ENCODE assay signal across 1 cellular context in the genomic region with DNA sequence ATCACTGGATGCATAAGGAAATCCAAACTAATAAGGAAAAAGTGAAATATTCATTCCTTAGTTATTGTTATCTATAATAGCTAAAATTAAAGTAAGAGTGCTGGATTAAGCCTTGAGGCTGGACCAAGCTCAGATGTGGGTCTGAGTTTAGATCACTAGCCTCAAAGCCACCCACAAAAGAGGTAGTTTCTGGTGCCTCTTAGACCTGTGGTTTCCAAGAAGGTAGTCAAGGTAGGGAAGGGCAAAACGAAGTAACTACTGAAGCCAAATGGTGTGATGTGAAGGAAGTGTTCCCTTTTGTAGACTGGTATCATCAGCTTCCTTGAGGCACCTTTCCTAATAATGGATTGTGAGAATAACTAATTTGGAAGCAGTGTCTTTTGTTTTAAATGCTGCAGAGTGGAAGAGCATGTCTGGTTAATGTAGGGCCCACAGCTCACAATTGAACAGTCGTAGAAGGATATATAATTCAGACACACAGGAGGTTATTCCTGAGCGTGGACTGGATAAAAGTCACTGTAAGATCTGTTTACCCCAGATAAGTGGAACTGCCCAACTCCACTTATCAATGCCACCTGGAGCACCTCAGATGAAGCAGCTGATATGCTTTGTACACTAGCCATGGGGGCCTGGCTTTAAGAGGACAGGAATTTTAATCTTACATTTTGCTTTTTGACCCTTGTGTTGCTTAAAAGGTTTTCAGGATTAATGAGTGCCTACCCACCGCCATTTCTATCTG.
A peak's percentile ranks its signal among the peaks of the same experiment; 100 is the strongest.
TF ChIP-seq lines count a peak whose summit lies in the region.

No MANE protein-coding gene starts in this region.

TF ChIP-seq in K562, 482 proteins besides CTCF, POLR2A, EP300 and RAD21 (continued from another document and continues in another):
- TF ChIP-seq, protein P1, sequence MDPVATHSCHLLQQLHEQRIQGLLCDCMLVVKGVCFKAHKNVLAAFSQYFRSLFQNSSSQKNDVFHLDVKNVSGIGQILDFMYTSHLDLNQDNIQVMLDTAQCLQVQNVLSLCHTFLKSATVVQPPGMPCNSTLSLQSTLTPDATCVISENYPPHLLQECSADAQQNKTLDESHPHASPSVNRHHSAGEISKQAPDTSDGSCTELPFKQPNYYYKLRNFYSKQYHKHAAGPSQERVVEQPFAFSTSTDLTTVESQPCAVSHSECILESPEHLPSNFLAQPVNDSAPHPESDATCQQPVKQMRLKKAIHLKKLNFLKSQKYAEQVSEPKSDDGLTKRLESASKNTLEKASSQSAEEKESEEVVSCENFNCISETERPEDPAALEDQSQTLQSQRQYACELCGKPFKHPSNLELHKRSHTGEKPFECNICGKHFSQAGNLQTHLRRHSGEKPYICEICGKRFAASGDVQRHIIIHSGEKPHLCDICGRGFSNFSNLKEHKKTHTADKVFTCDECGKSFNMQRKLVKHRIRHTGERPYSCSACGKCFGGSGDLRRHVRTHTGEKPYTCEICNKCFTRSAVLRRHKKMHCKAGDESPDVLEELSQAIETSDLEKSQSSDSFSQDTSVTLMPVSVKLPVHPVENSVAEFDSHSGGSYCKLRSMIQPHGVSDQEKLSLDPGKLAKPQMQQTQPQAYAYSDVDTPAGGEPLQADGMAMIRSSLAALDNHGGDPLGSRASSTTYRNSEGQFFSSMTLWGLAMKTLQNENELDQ (CRISPR knock-in tag; IDR thresholded peaks at IDR 0.05; ENCODE audit: borderline replicate concordance): no peak
- TF ChIP-seq SOX6 (IDR thresholded peaks at IDR 0.05) (peak; percentile 70), IRF2 (CRISPR knock-in tag; IDR thresholded peaks at IDR 0.05) (no peak), POLR2AphosphoS5 (IDR thresholded peaks at IDR 0.05; ENCODE audit: control insufficient read depth, insufficient read depth, low read depth, low read length) (peak; percentile 46; the same call in 1 of the 2 replicates), HMG20B (CRISPR knock-in tag; IDR thresholded peaks at IDR 0.05) (no peak), ETV1 (tag; conservative IDR thresholded peaks at IDR 0.05; ENCODE audit: low read depth) (no peak), ILK (tag; IDR thresholded peaks at IDR 0.05; ENCODE audit: borderline replicate concordance, low read depth) (no peak), SRSF1 (IDR thresholded peaks at IDR 0.05; ENCODE audit: low read depth, low read length) (no peak), MYNN (IDR thresholded peaks at IDR 0.05) (peak; percentile 28; the same call in 1 of the 2 replicates), MYNN (CRISPR knock-in tag; IDR thresholded peaks at IDR 0.05) (no peak), ZNF586 (CRISPR knock-in tag; conservative IDR thresholded peaks at IDR 0.05) (no peak), CXXC5 (CRISPR knock-in tag; IDR thresholded peaks at IDR 0.05) (0 out of 2 replicates have a peak, but pooled peaks have one; percentile 12), PHF8 (IDR thresholded peaks at IDR 0.05; ENCODE audit: borderline replicate concordance, low read length) (no peak), MLLT1 (IDR thresholded peaks at IDR 0.05) (no peak), ARID3B (CRISPR knock-in tag; IDR thresholded peaks at IDR 0.05; ENCODE audit: borderline replicate concordance) (no peak), TEAD4 (IDR thresholded peaks at IDR 0.05; ENCODE audit: low read length) (peak; percentile 87), TEAD4 (CRISPR knock-in tag; IDR thresholded peaks at IDR 0.05; ENCODE audit: borderline replicate concordance) (no peak), CREB1 (IDR thresholded peaks at IDR 0.05) (no peak), CREB1 (CRISPR knock-in tag; IDR thresholded peaks at IDR 0.05) (no peak), TOE1 (IDR thresholded peaks at IDR 0.05; ENCODE audit: borderline replicate concordance) (no peak), TOE1 (CRISPR knock-in tag; IDR thresholded peaks at IDR 0.05; ENCODE audit: borderline replicate concordance, low read depth) (no peak), ZNF124 (CRISPR knock-in tag; IDR thresholded peaks at IDR 0.05) (no peak), CBX8 (IDR thresholded peaks at IDR 0.05; ENCODE audit: borderline replicate concordance, extremely low read depth, low read depth, low read length, poor library complexity, severe bottlenecking) (no peak), ZNF699 (CRISPR knock-in tag; IDR thresholded peaks at IDR 0.05; ENCODE audit: insufficient replicate concordance) (no peak), TFAP4 (CRISPR knock-in tag; IDR thresholded peaks at IDR 0.05; ENCODE audit: borderline replicate concordance) (no peak), TEAD2 (tag; IDR thresholded peaks at IDR 0.05) (no peak), CHD4 (IDR thresholded peaks at IDR 0.05; ENCODE audit: insufficient read depth, insufficient replicate concordance, low read depth, low read length, poor library complexity, severe bottlenecking) (no peak), MED1 (CRISPR knock-in tag; IDR thresholded peaks at IDR 0.05; ENCODE audit: borderline replicate concordance) (no peak), SRF (CRISPR knock-in tag; IDR thresholded peaks at IDR 0.05) (no peak), TCF3 (CRISPR knock-in tag; IDR thresholded peaks at IDR 0.05) (peak; percentile 83), MTF1 (CRISPR knock-in tag; IDR thresholded peaks at IDR 0.05; ENCODE audit: borderline replicate concordance) (no peak), SP1 (CRISPR knock-in tag; IDR thresholded peaks at IDR 0.05) (no peak), SMAD2 (IDR thresholded peaks at IDR 0.05; ENCODE audit: low read depth, low read length) (no peak), FOXJ2 (tag; IDR thresholded peaks at IDR 0.05) (no peak), CAMTA2 (CRISPR knock-in tag; conservative IDR thresholded peaks at IDR 0.05) (no peak), TAF7 (tag; IDR thresholded peaks at IDR 0.05) (no peak), AFF4 (CRISPR knock-in tag; IDR thresholded peaks at IDR 0.05) (no peak), PML (IDR thresholded peaks at IDR 0.05; ENCODE audit: low read length) (peak; percentile 73; the same call in 1 of the 2 replicates), ZFP1 (CRISPR knock-in tag; IDR thresholded peaks at IDR 0.05) (no peak), ZNF507 (tag; conservative IDR thresholded peaks at IDR 0.05) (no peak), EP400 (IDR thresholded peaks at IDR 0.05) (no peak), MLX (CRISPR knock-in tag; conservative IDR thresholded peaks at IDR 0.05) (no peak), SMARCA4 (IDR thresholded peaks at IDR 0.05) (peak; percentile 79; the same call in 1 of the 2 replicates), CCNT2 (IDR thresholded peaks at IDR 0.05; ENCODE audit: borderline replicate concordance, extremely low read depth, insufficient read length, low read depth, low read length) (peak; percentile 78), KLF16 (IDR thresholded peaks at IDR 0.05) (peak; percentile 81), SMAD1 (IDR thresholded peaks at IDR 0.05; ENCODE audit: low read depth, low read length, partially characterized antibody) (no peak), PCBP1 (IDR thresholded peaks at IDR 0.05; ENCODE audit: low read depth, low read length, poor library complexity, severe bottlenecking) (no peak), ZZZ3 (IDR thresholded peaks at IDR 0.05) (no peak), ZNF3 (CRISPR knock-in tag; IDR thresholded peaks at IDR 0.05) (no peak), MCM3 (IDR thresholded peaks at IDR 0.05) (no peak), TRIM24 (IDR thresholded peaks at IDR 0.05) (peak in 1 of 2 experiments; percentile 52; a peak in 1 of 4 replicates), TAF15 (IDR thresholded peaks at IDR 0.05; ENCODE audit: low read depth, low read length) (no peak), NELFE (IDR thresholded peaks at IDR 0.05; ENCODE audit: insufficient read depth, insufficient read length) (no peak), ZBTB12 (CRISPR knock-in tag; IDR thresholded peaks at IDR 0.05) (no peak), ESRRB (CRISPR knock-in tag; IDR thresholded peaks at IDR 0.05; ENCODE audit: borderline replicate concordance) (no peak), NCOR1 (IDR thresholded peaks at IDR 0.05) (peak; percentile 74)
- TF ChIP-seq, protein P2, sequence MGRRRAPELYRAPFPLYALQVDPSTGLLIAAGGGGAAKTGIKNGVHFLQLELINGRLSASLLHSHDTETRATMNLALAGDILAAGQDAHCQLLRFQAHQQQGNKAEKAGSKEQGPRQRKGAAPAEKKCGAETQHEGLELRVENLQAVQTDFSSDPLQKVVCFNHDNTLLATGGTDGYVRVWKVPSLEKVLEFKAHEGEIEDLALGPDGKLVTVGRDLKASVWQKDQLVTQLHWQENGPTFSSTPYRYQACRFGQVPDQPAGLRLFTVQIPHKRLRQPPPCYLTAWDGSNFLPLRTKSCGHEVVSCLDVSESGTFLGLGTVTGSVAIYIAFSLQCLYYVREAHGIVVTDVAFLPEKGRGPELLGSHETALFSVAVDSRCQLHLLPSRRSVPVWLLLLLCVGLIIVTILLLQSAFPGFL (CRISPR knock-in tag; IDR thresholded peaks at IDR 0.05): no peak
